25 cellular contexts compared by ENCODE assay signal in the genomic region with DNA sequence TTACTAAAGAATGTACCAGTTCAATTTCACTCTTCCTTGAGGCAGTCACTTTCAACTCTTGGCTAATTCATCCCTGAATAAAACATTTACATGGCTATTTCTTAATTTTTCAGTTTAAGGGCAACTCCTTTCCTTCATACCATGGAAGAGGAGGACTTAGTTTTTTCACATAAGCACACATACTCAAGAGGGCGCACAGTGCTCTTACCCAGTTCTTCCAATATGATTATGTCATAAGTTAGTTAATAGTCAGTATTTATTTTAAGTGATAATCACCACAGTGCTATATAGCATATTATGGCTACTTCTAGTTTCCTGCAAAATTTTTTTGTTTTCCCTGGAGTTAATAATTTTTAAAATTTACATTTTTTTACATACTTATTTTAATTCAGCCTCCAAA. TPM values are rescaled to one million over a fixed set of nuclear protein-coding genes. Genes with fewer than 3 reads are reported as not detected.
A peak's percentile ranks its signal among the peaks of the same experiment; 100 is the strongest.
DNase-seq lines count a peak whose midpoint lies in the region; ATAC-seq and TF ChIP-seq lines count a peak whose summit lies in the region.
"Had no signal": no experiment of that assay in that cellular context is flagged by ENCODE, and none has a peak within 500 bp of the region (broad histone marks: within the 10 kb centered on the region; RNA-seq: fewer than 3 reads in every experiment).

No MANE protein-coding gene starts in this region.

- no peaks in the 10 kb centered on the region for H3K4me1 ChIP-seq in OCI-LY1 (ENCODE audit: insufficient read depth, low read length, severe bottlenecking)
- H3K4me1 ChIP-seq in colonic mucosa, result no peaks in the 10 kb centered on the region

- POLR2A ChIA-PET in activated CD4-positive, alpha-beta memory T cell treated with anti-CD3 and anti-CD28 coated beads for 36 hours (lab: Charles Lee), result no interaction called here
- POLR2A ChIA-PET in activated CD4-positive, alpha-beta memory T cell treated with anti-CD3 and anti-CD28 coated beads, Interleukin-2, amount 10 ng/mL, durations not matched to agents 7 days and 5 days (lab: Charles Lee), result no interaction called here

- no peak overlapping the region for H2AFZ ChIP-seq in OCI-LY1 (ENCODE audit: low read length)

- no peak overlapping the region for H3K27ac ChIP-seq in OCI-LY1 (ENCODE audit: low read depth, low read length, poor library complexity, severe bottlenecking)
- no peak overlapping the region for H3K27ac ChIP-seq in colonic mucosa
- H3K27ac ChIP-seq: BLaER1 treated with 17β-estradiol and CSF1 and Interleukin-3, amounts not matched to agents 10 nM and 100 nM; HL-60; KMS-11; SK-N-MC had no signal

- intact Hi-C loops in activated CD4-positive, alpha-beta memory T cell treated with anti-CD3 and anti-CD28 coated beads for 36 hours (cut with micrococcal nuclease), result no loop called here
- intact Hi-C loops in colonic mucosa (cut with DNase I), result no loop called here

- H3K9me3 ChIP-seq in OCI-LY1 (ENCODE audit: low read length), result peaks cover 11% of the 10 kb centered on the region
- H3K9me3 ChIP-seq in colonic mucosa, result no peaks in the 10 kb centered on the region

- ATAC-seq in GM21515 (IDR thresholded peaks at IDR 0.05; ENCODE audit: unreplicated experiment), result no peak
- ATAC-seq: HCT116 had no signal

- H3K9me2 ChIP-seq in OCI-LY1 (ENCODE audit: low read depth, low read length), result no peaks in the 10 kb centered on the region

- H3K36me3 ChIP-seq in OCI-LY1 (ENCODE audit: insufficient read depth, low read length) (peaks cover 98% of the 10 kb centered on the region), colonic mucosa (peaks cover 5% of the 10 kb centered on the region)

- no peaks in the 10 kb centered on the region for H4K20me1 ChIP-seq in OCI-LY1 (ENCODE audit: insufficient read depth, low read length)

- CTCF ChIA-PET in activated CD4-positive, alpha-beta memory T cell treated with anti-CD3 and anti-CD28 coated beads for 36 hours (lab: Charles Lee), result interaction anchor here (1.2 to 8.5 kb wide), 2 partner anchors 220 to 499 kb away, joined by 3 to 126 read pairs; no protein-coding TSS in a partner anchor
- CTCF ChIA-PET in activated CD4-positive, alpha-beta memory T cell treated with anti-CD3 and anti-CD28 coated beads, Interleukin-2, amount 10 ng/mL, durations not matched to agents 7 days and 5 days (lab: Charles Lee), result interaction anchor here (1.0 to 5.6 kb wide), 5 partner anchors 10 to 499 kb away, joined by 3 to 79 read pairs (median 6); no protein-coding TSS in a partner anchor

- no peak overlapping the region for H3K9ac ChIP-seq in OCI-LY1 (ENCODE audit: low read length)
- no peak overlapping the region for H3K9ac ChIP-seq in colonic mucosa (ENCODE audit: low read depth in 2 of 2, low read length in 2 of 2)
- H3K9ac ChIP-seq: BLaER1 treated with 17β-estradiol and CSF1 and Interleukin-3, amounts not matched to agents 10 nM and 100 nM; KMS-11 had no signal

- no peaks in the 10 kb centered on the region for H3K79me2 ChIP-seq in OCI-LY1 (ENCODE audit: insufficient read depth, low read length)

- H3K9me3 Mint-ChIP-seq in activated CD4-positive, alpha-beta memory T cell treated with anti-CD3 and anti-CD28 coated beads for 36 hours, result peaks cover 10% of the 10 kb centered on the region
- H3K9me3 Mint-ChIP-seq in activated CD4-positive, alpha-beta memory T cell treated with anti-CD3 and anti-CD28 coated beads, Interleukin-2, amount 10 ng/mL, durations not matched to agents 7 days and 5 days, result peaks cover 12% of the 10 kb centered on the region
- H3K9me3 Mint-ChIP-seq: CD4-positive, alpha-beta T cell; IgD-negative memory B cell had no signal

- 0 out of 2 replicates have a peak, but pooled peaks have one; percentile 11 for TF ChIP-seq CTCF in OCI-LY1 (IDR thresholded peaks at IDR 0.05; ENCODE audit: low read length)
- TF ChIP-seq CTCF in choroid plexus epithelial cell (conservative IDR thresholded peaks at IDR 0.05; ENCODE audit: low read depth, low read length), result no peak
- no peak for TF ChIP-seq CTCF in colonic mucosa (IDR thresholded peaks at IDR 0.05)

- no peak for DNase-seq in activated CD4-positive, alpha-beta memory T cell treated with anti-CD3 and anti-CD28 coated beads for 36 hours
- no peak for DNase-seq in activated CD4-positive, alpha-beta memory T cell treated with anti-CD3 and anti-CD28 coated beads, Interleukin-2, amount 10 ng/mL, durations not matched to agents 7 days and 5 days
- DNase-seq in choroid plexus epithelial cell (ENCODE audit: low read depth) (peak; percentile 24), kidney tubule cell (ENCODE audit: low spot score) (no peak), colonic mucosa (no peak)
- DNase-seq: AML-193; CD4-positive, alpha-beta T cell; DMS53; MV-4-11; NCI-H1105; NCI-H146; NCI-H1930; NCI-H2227 treated with DMSO at 0.1 percent for 48 hours; NCI-H510A treated with DMSO at 0.1 percent for 48 hours; SIG-M5; SW 1271 had no signal

- H3K36me3 Mint-ChIP-seq in activated CD4-positive, alpha-beta memory T cell treated with anti-CD3 and anti-CD28 coated beads for 36 hours, result peaks cover 66% of the 10 kb centered on the region
- H3K36me3 Mint-ChIP-seq in activated CD4-positive, alpha-beta memory T cell treated with anti-CD3 and anti-CD28 coated beads, Interleukin-2, amount 10 ng/mL, durations not matched to agents 7 days and 5 days (ENCODE audit: low read depth), result peaks cover 77% of the 10 kb centered on the region

- peak overlapping the region; percentile 18 for H3K27ac Mint-ChIP-seq in activated CD4-positive, alpha-beta memory T cell treated with anti-CD3 and anti-CD28 coated beads for 36 hours
- H3K27ac Mint-ChIP-seq in activated CD4-positive, alpha-beta memory T cell treated with anti-CD3 and anti-CD28 coated beads, Interleukin-2, amount 10 ng/mL, durations not matched to agents 7 days and 5 days, result no peak overlapping the region
- H3K27ac Mint-ChIP-seq: CD4-positive, alpha-beta T cell; IgD-negative memory B cell; T-helper 1 cell treated with Interleukin-12 subunit alpha and Interleukin-12 subunit beta and Interleukin-4 antibody, amounts not matched to agents 30 μg/mL and 1 μg/mL, for 36 hours had no signal

- H3K4me2 ChIP-seq in OCI-LY1 (ENCODE audit: low read length), result no peak overlapping the region
- H3K4me2 ChIP-seq: BLaER1 treated with 17β-estradiol and CSF1 and Interleukin-3, amounts not matched to agents 10 nM and 100 nM; KMS-11 had no signal

- no peak overlapping the region for H3K4me3 Mint-ChIP-seq in activated CD4-positive, alpha-beta memory T cell treated with anti-CD3 and anti-CD28 coated beads for 36 hours
- no peak overlapping the region for H3K4me3 Mint-ChIP-seq in activated CD4-positive, alpha-beta memory T cell treated with anti-CD3 and anti-CD28 coated beads, Interleukin-2, amount 10 ng/mL, durations not matched to agents 7 days and 5 days
- H3K4me3 Mint-ChIP-seq: CD4-positive, alpha-beta T cell; T-helper 1 cell treated with Interleukin-12 subunit alpha and Interleukin-12 subunit beta and Interleukin-4 antibody, amounts not matched to agents 30 μg/mL and 1 μg/mL, for 36 hours had no signal

- no peaks in the 10 kb centered on the region for H3K27me3 Mint-ChIP-seq in activated CD4-positive, alpha-beta memory T cell treated with anti-CD3 and anti-CD28 coated beads for 36 hours
- no peaks in the 10 kb centered on the region for H3K27me3 Mint-ChIP-seq in activated CD4-positive, alpha-beta memory T cell treated with anti-CD3 and anti-CD28 coated beads, Interleukin-2, amount 10 ng/mL, durations not matched to agents 7 days and 5 days
- H3K27me3 Mint-ChIP-seq: CD4-positive, alpha-beta T cell; IgD-negative memory B cell had no signal

- H3F3A ChIP-seq in OCI-LY1 (ENCODE audit: insufficient read depth, low read length), result no peaks in the 10 kb centered on the region

- peaks cover 10% of the 10 kb centered on the region for H3K4me1 Mint-ChIP-seq in activated CD4-positive, alpha-beta memory T cell treated with anti-CD3 and anti-CD28 coated beads for 36 hours (ENCODE audit: low read depth)
- H3K4me1 Mint-ChIP-seq in activated CD4-positive, alpha-beta memory T cell treated with anti-CD3 and anti-CD28 coated beads, Interleukin-2, amount 10 ng/mL, durations not matched to agents 7 days and 5 days, result peaks cover 13% of the 10 kb centered on the region

- H3K4me3 ChIP-seq in OCI-LY1 (ENCODE audit: low read depth, low read length, poor library complexity, severe bottlenecking) (no peak overlapping the region), choroid plexus epithelial cell (ENCODE audit: low read depth, low read length) (no peak overlapping the region), colonic mucosa (no peak overlapping the region)
- H3K4me3 ChIP-seq: SK-N-MC had no signal

- no peaks in the 10 kb centered on the region for H3K27me3 ChIP-seq in OCI-LY1 (ENCODE audit: insufficient read depth, low read length)
- no peaks in the 10 kb centered on the region for H3K27me3 ChIP-seq in colonic mucosa
- H3K27me3 ChIP-seq: BLaER1 treated with 17β-estradiol and CSF1 and Interleukin-3, amounts not matched to agents 10 nM and 100 nM had no signal

RNA-seq across cellular contexts. Expression of gene SND1, which starts 58.6 kb away (rescaled TPM):
- total RNA-seq in activated CD4-positive, alpha-beta memory T cell treated with anti-CD3 and anti-CD28 coated beads for 36 hours, result 100 to 1,000 TPM; 208 to 235 TPM
- 100 to 1,000 TPM; 171 to 175 TPM for total RNA-seq in activated CD4-positive, alpha-beta memory T cell treated with anti-CD3 and anti-CD28 coated beads, Interleukin-2, amount 10 ng/mL, durations not matched to agents 7 days and 5 days
- 100 to 1,000 TPM; 134 to 163 TPM for total RNA-seq in colonic mucosa
